13 cellular contexts compared by ENCODE assay signal in genomic region chr17:57601328-57601727, GRCh38.
DNase-seq lines count a peak whose midpoint lies in the region; ATAC-seq and TF ChIP-seq lines count a peak whose summit lies in the region.
"Had no signal": no experiment of that assay in that cellular context is flagged by ENCODE, and none has a peak within 500 bp of the region (broad histone marks: within the 10 kb centered on the region; RNA-seq: fewer than 3 reads in every experiment).

No MANE protein-coding gene starts in this region.

- POLR2A ChIA-PET in activated CD8-positive, alpha-beta T cell treated with anti-CD3 and anti-CD28 coated beads for 36 hours (lab: Charles Lee): interaction anchor here (0.9 kb wide), 1 partner anchor 70 kb away, joined by 3 read pairs; no protein-coding TSS in a partner anchor
- POLR2A ChIA-PET in GM10248 (lab: Yijun Ruan, JAX): no interaction called here

- TF ChIP-seq CTCF in activated CD8-positive, alpha-beta T cell treated with anti-CD3 and anti-CD28 coated beads for 36 hours (IDR thresholded peaks at IDR 0.05): no peak
- no peak for TF ChIP-seq CTCF in left ventricle myocardium inferior (IDR thresholded peaks at IDR 0.05; ENCODE audit: borderline replicate concordance)
- TF ChIP-seq CTCF in GM10248 (IDR thresholded peaks at IDR 0.05; ENCODE audit: control extremely low read depth, extremely low read depth, low read depth, missing control alignments): no peak

- intact Hi-C loops in activated CD8-positive, alpha-beta T cell treated with anti-CD3 and anti-CD28 coated beads for 36 hours (cut with micrococcal nuclease): loop anchor here (5.0 to 10.0 kb wide), 3 partner anchors 71 to 144 kb away; partner anchors contain the start of gene CCDC182
- intact Hi-C loops in left ventricle myocardium inferior (cut with micrococcal nuclease): loop anchor here (5.0 kb wide), 1 partner anchor 71 kb away; no protein-coding TSS in a partner anchor

- peaks cover 88% of the 10 kb centered on the region for H3K4me1 Mint-ChIP-seq in activated T-cell treated with anti-CD3 and anti-CD28 coated beads, Interleukin-2, amount 50 U/mL, for 72 hours (ENCODE audit: low read depth)
- peaks cover 96% of the 10 kb centered on the region for H3K4me1 Mint-ChIP-seq in activated CD8-positive, alpha-beta T cell treated with anti-CD3 and anti-CD28 coated beads for 36 hours (ENCODE audit: low read depth)
- H3K4me1 Mint-ChIP-seq in stimulated activated naive CD8-positive, alpha-beta T cell treated with anti-CD3 and anti-CD28 coated beads, Interleukin-15, Interleukin-2, amounts not matched to agents 100 ng/mL and 50 ng/mL, for 24 hours (ENCODE audit: low read depth): peaks cover 88% of the 10 kb centered on the region

- H3K36me3 Mint-ChIP-seq in activated T-cell treated with anti-CD3 and anti-CD28 coated beads, Interleukin-2, amount 50 U/mL, for 72 hours (ENCODE audit: insufficient read depth in 2 of 2): peaks cover 0 to 2% of the 10 kb centered on the region in 2 donors
- H3K36me3 Mint-ChIP-seq in activated CD8-positive, alpha-beta T cell treated with anti-CD3 and anti-CD28 coated beads for 36 hours (ENCODE audit: low read depth): peaks cover 16% of the 10 kb centered on the region
- peaks cover 5% of the 10 kb centered on the region for H3K36me3 Mint-ChIP-seq in stimulated activated naive CD8-positive, alpha-beta T cell treated with anti-CD3 and anti-CD28 coated beads, Interleukin-15, Interleukin-2, amounts not matched to agents 100 ng/mL and 50 ng/mL, for 24 hours (ENCODE audit: low read depth)

- CTCF ChIA-PET in activated CD8-positive, alpha-beta T cell treated with anti-CD3 and anti-CD28 coated beads for 36 hours (lab: Charles Lee): interaction anchor here (0.8 to 6.0 kb wide), 4 partner anchors 21 to 358 kb away, joined by 3 to 67 read pairs (median 20); no protein-coding TSS in a partner anchor
- CTCF ChIA-PET in GM10248 (lab: Yijun Ruan, JAX): interaction anchor here (0.8 to 2.1 kb wide), 7 partner anchors 14 to 358 kb away, joined by 3 to 7 read pairs (median 4); no protein-coding TSS in a partner anchor

- DNase-seq in activated T-cell treated with anti-CD3 and anti-CD28 coated beads, Interleukin-2, amount 50 U/mL, for 72 hours: peak in 1 of 2 donors; percentile 30
- no peak for DNase-seq in activated T-cell treated with anti-CD3 and anti-CD28 coated beads, Interleukin-2, amount 50 U/mL, for 1 hour
- DNase-seq in activated CD8-positive, alpha-beta T cell treated with anti-CD3 and anti-CD28 coated beads for 36 hours: peak; percentile 74
- DNase-seq in left ventricle myocardium inferior (no peak), GM10248 (ENCODE audit: extremely low spot score) (no peak), globus pallidus (ENCODE audit: low spot score) (no peak)
- no peak for DNase-seq in NK-92 treated with Interleukin-12 subunit alpha and Interleukin-12 subunit beta, amount 100 ng/mL, for 24 hours (lab: John Stamatoyannopoulos, UW)
- DNase-seq: DMS153; stimulated activated CD4-positive, alpha-beta T cell treated with anti-CD3 and anti-CD28 coated beads, Interleukin-12 subunit alpha, Interleukin-12 subunit beta, amount 100 ng/mL, for 4 hours; thyroid gland had no signal

- peak overlapping the region; percentile 85 for H3K27ac Mint-ChIP-seq in activated T-cell treated with anti-CD3 and anti-CD28 coated beads, Interleukin-2, amount 50 U/mL, for 72 hours
- H3K27ac Mint-ChIP-seq in activated CD8-positive, alpha-beta T cell treated with anti-CD3 and anti-CD28 coated beads for 36 hours: peak overlapping the region; percentile 95
- H3K27ac Mint-ChIP-seq in stimulated activated naive CD8-positive, alpha-beta T cell treated with anti-CD3 and anti-CD28 coated beads, Interleukin-15, Interleukin-2, amounts not matched to agents 100 ng/mL and 50 ng/mL, for 24 hours: peak overlapping the region; percentile 47

- no peak for ATAC-seq in activated T-cell treated with anti-CD3 and anti-CD28 coated beads, Interleukin-2, amount 50 U/mL, for 72 hours (replicated peaks in 1 of 2)
- peak; percentile 17 for ATAC-seq in activated CD8-positive, alpha-beta T cell treated with anti-CD3 and anti-CD28 coated beads for 36 hours
- ATAC-seq: activated CD4-positive, CD25-positive, alpha-beta regulatory T cell treated with anti-CD3 and anti-CD28 coated beads, Interleukin-2, amount 50 U/mL, for 24 hours had no signal

- no peaks in the 10 kb centered on the region for H3K36me3 ChIP-seq in left ventricle myocardium inferior
- H3K36me3 ChIP-seq: thyroid gland had no signal

- no peaks in the 10 kb centered on the region for H3K9me3 ChIP-seq in left ventricle myocardium inferior (replicated peaks)
- H3K9me3 ChIP-seq: thyroid gland had no signal

- no peaks in the 10 kb centered on the region for H3K27me3 Mint-ChIP-seq in activated T-cell treated with anti-CD3 and anti-CD28 coated beads, Interleukin-2, amount 50 U/mL, for 72 hours (ENCODE audit: low read depth)
- no peaks in the 10 kb centered on the region for H3K27me3 Mint-ChIP-seq in activated CD8-positive, alpha-beta T cell treated with anti-CD3 and anti-CD28 coated beads for 36 hours
- no peaks in the 10 kb centered on the region for H3K27me3 Mint-ChIP-seq in stimulated activated naive CD8-positive, alpha-beta T cell treated with anti-CD3 and anti-CD28 coated beads, Interleukin-15, Interleukin-2, amounts not matched to agents 100 ng/mL and 50 ng/mL, for 24 hours

- no peak overlapping the region for H3K4me3 ChIP-seq in left ventricle myocardium inferior
- H3K4me3 ChIP-seq: coronary artery, thyroid gland had no signal

- no peaks in the 10 kb centered on the region for H3K9me3 Mint-ChIP-seq in activated T-cell treated with anti-CD3 and anti-CD28 coated beads, Interleukin-2, amount 50 U/mL, for 72 hours
- no peaks in the 10 kb centered on the region for H3K9me3 Mint-ChIP-seq in activated CD8-positive, alpha-beta T cell treated with anti-CD3 and anti-CD28 coated beads for 36 hours
- no peaks in the 10 kb centered on the region for H3K9me3 Mint-ChIP-seq in stimulated activated naive CD8-positive, alpha-beta T cell treated with anti-CD3 and anti-CD28 coated beads, Interleukin-15, Interleukin-2, amounts not matched to agents 100 ng/mL and 50 ng/mL, for 24 hours

- peak overlapping the region; percentile 34 to 52 for H3K4me3 Mint-ChIP-seq in activated T-cell treated with anti-CD3 and anti-CD28 coated beads, Interleukin-2, amount 50 U/mL, for 72 hours
- no peak overlapping the region for H3K4me3 Mint-ChIP-seq in activated CD8-positive, alpha-beta T cell treated with anti-CD3 and anti-CD28 coated beads for 36 hours
- no peak overlapping the region for H3K4me3 Mint-ChIP-seq in stimulated activated naive CD8-positive, alpha-beta T cell treated with anti-CD3 and anti-CD28 coated beads, Interleukin-15, Interleukin-2, amounts not matched to agents 100 ng/mL and 50 ng/mL, for 24 hours

- no peaks in the 10 kb centered on the region for H3K27me3 ChIP-seq in left ventricle myocardium inferior (ENCODE audit: low read depth)
- H3K27me3 ChIP-seq: thyroid gland had no signal

- H3K4me1 ChIP-seq in left ventricle myocardium inferior: peaks cover 61% of the 10 kb centered on the region

- H3K27ac ChIP-seq in left ventricle myocardium inferior (replicated peaks): peak overlapping the region; percentile 38
- H3K27ac ChIP-seq: thyroid gland had no signal

Comparison
In these comparisons a context has a peak if more than half of its experiments do, and no peak if none do; other contexts are left out.
1. H3K4me3 Mint-ChIP-seq: peak in activated T-cell treated with anti-CD3 and anti-CD28 coated beads, Interleukin-2, amount 50 U/mL, for 72 hours (2 of 2); none in activated CD8-positive, alpha-beta T cell treated with anti-CD3 and anti-CD28 coated beads for 36 hours (single experiment) and stimulated activated naive CD8-positive, alpha-beta T cell treated with anti-CD3 and anti-CD28 coated beads, Interleukin-15, Interleukin-2, amounts not matched to agents 100 ng/mL and 50 ng/mL, for 24 hours (single experiment).
2. Peak in every context shown above with its lines, with median percentiles within 50 percentile points of each other: H3K27ac Mint-ChIP-seq.